In the genomic region with DNA sequence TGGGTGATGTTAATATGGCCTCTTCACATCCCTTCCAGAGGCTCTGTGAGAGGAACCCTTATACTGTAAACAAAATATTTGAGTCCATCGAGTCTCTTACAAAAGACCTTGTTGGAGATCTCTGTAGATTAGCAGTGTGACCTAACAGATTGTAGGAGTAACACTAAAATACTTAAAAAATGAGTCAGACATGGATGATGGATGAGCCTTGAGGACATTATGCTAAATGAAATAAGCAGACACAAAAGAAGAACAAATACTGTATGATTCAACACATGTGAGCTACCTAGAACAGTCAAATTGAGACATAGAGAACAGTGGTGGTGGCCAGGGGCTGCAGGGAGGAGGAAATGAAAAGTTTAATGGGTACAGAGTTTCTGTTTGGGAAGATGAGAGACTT, we compare ENCODE assay signal across 15 cellular contexts.
DNase-seq lines count a peak whose midpoint lies in the region; ATAC-seq, FAIRE-seq and TF ChIP-seq lines count a peak whose summit lies in the region.
"Had no signal": no experiment of that assay in that cellular context is flagged by ENCODE, and none has a peak within 500 bp of the region (broad histone marks: within the 10 kb centered on the region; RNA-seq: fewer than 3 reads in every experiment).

No MANE protein-coding gene starts in this region.

- CTCF ChIA-PET in mammary epithelial cell (lab: Charles Lee; ENCODE audit: low non-redundant PET) = no interaction called here

- no peak for TF ChIP-seq CTCF in mammary epithelial cell (conservative IDR thresholded peaks at IDR 0.05 in 1 of 2, IDR thresholded peaks at IDR 0.05 in 1 of 2; ENCODE audit: extremely low read depth in 1 of 2, insufficient read depth in 1 of 2, low read depth in 1 of 2, low read length in 2 of 2)
- no peak for TF ChIP-seq CTCF in right lobe of liver (IDR thresholded peaks at IDR 0.05)

- dilution Hi-C loops in mammary epithelial cell (cut with HindIII; ENCODE audit: low sequenced_read_pairs) = no loop called here

- H3K9ac ChIP-seq in mammary epithelial cell (ENCODE audit: insufficient read depth, low read length) (no peak overlapping the region), mesendoderm (ENCODE audit: low read length) (no peak overlapping the region)

- FAIRE-seq in small intestine (lab: Jason Lieb, UNC) = no peak

- WGBS in mammary epithelial cell (ENCODE audit: low coverage, missing lambda C conversion rate) = 9% methylated on average over 1 of the region's 1 CpG
- WGBS in mesendoderm (ENCODE audit: extremely low coverage, insufficient coverage, low lambda C conversion rate) = no CpG with 5 or more reads among the region's 1 CpG
- WGBS in small intestine, 3 donors = 35 to 59% (median 39%) methylated on average over 1 of the region's 1 CpG
- 42% methylated on average over 1 of the region's 1 CpG for WGBS in right lobe of liver (ENCODE audit: insufficient coverage, low coverage, low lambda C conversion rate, missing lambda C conversion rate)

- H2BK15ac ChIP-seq in mesendoderm (replicated peaks; ENCODE audit: low read depth) = no peak overlapping the region

- intact Hi-C loops in mammary epithelial cell (cut with micrococcal nuclease) (no loop called here), right lobe of liver (cut with DNase I) (no loop called here)

- H3K18ac ChIP-seq in mesendoderm (ENCODE audit: low read length) = no peak overlapping the region

- H2BK120ac ChIP-seq in mesendoderm (ENCODE audit: low read depth, low read length) = no peak overlapping the region

- no TSS peak for BruUV-seq in mammary epithelial cell (replicated peaks; lab: Mats Ljungman, UMichigan)

- in situ Hi-C loops in Caki2 (cut with HindIII; ENCODE audit: low pct_unique_long_range_greater_than_20kb, low sequenced_read_pairs) (no loop called here), mammary epithelial cell (cut with MboI; ENCODE audit: low sequenced_read_pairs in 2 of 2) (no loop called here)

- no peaks in the 10 kb centered on the region for H3K9me3 ChIP-seq in mammary epithelial cell (replicated peaks; ENCODE audit: insufficient read depth, low read length)
- no peaks in the 10 kb centered on the region for H3K9me3 ChIP-seq in small intestine (ENCODE audit: control insufficient read depth, low read depth)
- no peaks in the 10 kb centered on the region for H3K9me3 ChIP-seq in right lobe of liver
- H3K9me3 ChIP-seq: SJCRH30 had no signal

- H4K5ac ChIP-seq in mesendoderm (ENCODE audit: low read length) = no peak overlapping the region

- H3K4me3 ChIP-seq in mammary epithelial cell (replicated peaks in 1 of 3; ENCODE audit: insufficient read depth in 1 of 3, low read depth in 2 of 3, low read length in 3 of 3) (no peak overlapping the region), mesendoderm (ENCODE audit: low read length) (no peak overlapping the region), small intestine (ENCODE audit: low read depth in 1 of 2, low read length in 2 of 2) (no peak overlapping the region), right lobe of liver (no peak overlapping the region)
- H3K4me3 ChIP-seq: SJCRH30 had no signal

- no peaks in the 10 kb centered on the region for H3K79me1 ChIP-seq in mesendoderm (ENCODE audit: low read length)

- H3K27ac ChIP-seq in mammary epithelial cell (ENCODE audit: insufficient read depth, low read depth, low read length) (no peak overlapping the region), mesendoderm (ENCODE audit: low read depth, low read length) (no peak overlapping the region), small intestine (ENCODE audit: low read depth in 1 of 2, low read length in 1 of 2) (no peak overlapping the region), right lobe of liver (no peak overlapping the region)
- H3K27ac ChIP-seq: SJCRH30 had no signal

- no peak overlapping the region for H2AK5ac ChIP-seq in mesendoderm (ENCODE audit: low read length)

- H4K20me1 ChIP-seq in mammary epithelial cell (ENCODE audit: insufficient read depth, low read length) = no peaks in the 10 kb centered on the region

- H3K27me3 ChIP-seq in mammary epithelial cell (ENCODE audit: insufficient read depth, low read length) (no peaks in the 10 kb centered on the region), mesendoderm (ENCODE audit: insufficient read depth, low read length, poor library complexity) (no peaks in the 10 kb centered on the region), small intestine (ENCODE audit: control insufficient read depth in 2 of 2, insufficient read depth in 2 of 2, low read length in 2 of 2) (no peaks in the 10 kb centered on the region), right lobe of liver (no peaks in the 10 kb centered on the region)

- H3K4ac ChIP-seq in mesendoderm (ENCODE audit: low read depth, low read length) = no peak overlapping the region

- no peak overlapping the region for H2AFZ ChIP-seq in mammary epithelial cell (ENCODE audit: low read depth, low read length)

- no peak overlapping the region for H2BK5ac ChIP-seq in mesendoderm (ENCODE audit: low read length)

- H3K36me3 ChIP-seq in mammary epithelial cell (ENCODE audit: insufficient read depth, low read length) = no peaks in the 10 kb centered on the region
- no peaks in the 10 kb centered on the region for H3K36me3 ChIP-seq in mesendoderm (ENCODE audit: control insufficient read depth, insufficient read depth, low read length)
- H3K36me3 ChIP-seq in small intestine (ENCODE audit: control insufficient read depth in 2 of 2, insufficient read depth in 2 of 2, low read length in 2 of 2) = no peaks in the 10 kb centered on the region
- no peaks in the 10 kb centered on the region for H3K36me3 ChIP-seq in right lobe of liver
- H3K36me3 ChIP-seq: SJCRH30 had no signal

- peak overlapping the region; percentile 47 for H3K56ac ChIP-seq in mesendoderm (ENCODE audit: low read length)

- no peak overlapping the region for H3K23ac ChIP-seq in mesendoderm (ENCODE audit: low read length)

- ATAC-seq in right lobe of liver = no peak
- ATAC-seq: left ventricle myocardium superior had no signal

- no peaks in the 10 kb centered on the region for H3K79me2 ChIP-seq in mammary epithelial cell (ENCODE audit: insufficient read depth, low read length)
- H3K79me2 ChIP-seq in mesendoderm (ENCODE audit: control insufficient read depth, insufficient read depth, low read length) = no peaks in the 10 kb centered on the region

- peak; percentile 12 for DNase-seq in Caki2 (ENCODE audit: low read depth)
- DNase-seq in HT1080 (ENCODE audit: low read depth) = peak; percentile 80
- peak; percentile 79 for DNase-seq in mammary epithelial cell
- no peak for DNase-seq in mesendoderm
- DNase-seq in D341Med (ENCODE audit: low spot score) = no peak
- DNase-seq in small intestine = no peak
- DNase-seq in right lobe of liver = no peak
- DNase-seq: activated B cell treated with CpG ODN at 0.5 μM for 24 hours; activated effector memory CD4-positive, alpha-beta T cell treated with Interleukin-2 at 50 U/mL for 16 hours; central memory CD4-positive, alpha-beta T cell; DND-41; left ventricle myocardium superior; NCI-H446; SJCRH30; substantia nigra had no signal

- TF ChIP-seq POLR2A in right lobe of liver (IDR thresholded peaks at IDR 0.05) = no peak

- H4K8ac ChIP-seq in mesendoderm (ENCODE audit: low read depth, low read length) = no peak overlapping the region

- no peak overlapping the region for H3K4me2 ChIP-seq in mammary epithelial cell (ENCODE audit: insufficient read depth, low read depth, low read length)
- no peak overlapping the region for H3K4me2 ChIP-seq in mesendoderm (ENCODE audit: low read length)

- peaks cover 4% of the 10 kb centered on the region for H3K4me1 ChIP-seq in mammary epithelial cell (ENCODE audit: insufficient read depth, low read length)
- peaks cover 13% of the 10 kb centered on the region for H3K4me1 ChIP-seq in mesendoderm (ENCODE audit: control insufficient read depth, low read depth, low read length)
- no peaks in the 10 kb centered on the region for H3K4me1 ChIP-seq in small intestine (ENCODE audit: control insufficient read depth in 2 of 2, insufficient read depth in 1 of 2, low read depth in 1 of 2, low read length in 1 of 2)
- no peaks in the 10 kb centered on the region for H3K4me1 ChIP-seq in right lobe of liver
- H3K4me1 ChIP-seq: SJCRH30 had no signal

Comparison
In these comparisons a context has a peak if more than half of its experiments do, and no peak if none do; other contexts are left out.
1. DNase-seq: peak in Caki2 (single experiment), HT1080 (single experiment) and mammary epithelial cell (single experiment); none in mesendoderm (single experiment), D341Med (single experiment), small intestine (single experiment) and right lobe of liver (0 of 3).